Comparison of ENCODE assay signal across 32 cellular contexts in genomic region chr18:26663001-26663400, GRCh38.
"Had no signal": no experiment of that assay in that cellular context is flagged by ENCODE, and none has a peak within 500 bp of the region (broad histone marks: within the 10 kb centered on the region; RNA-seq: fewer than 3 reads in every experiment).

No MANE protein-coding gene starts in this region.

- H3K4me1 ChIP-seq: breast epithelium had no signal

- H3K4me3 ChIP-seq: adrenal gland, body of pancreas, breast epithelium had no signal

- DNase-seq: activated B cell treated with CpG ODN at 0.5 μM for 24 hours; activated CD4-positive, alpha-beta memory T cell treated with anti-CD3 and anti-CD28 coated beads for 36 hours; activated CD4-positive, alpha-beta T cell treated with anti-CD3 and anti-CD28 coated beads for 4 hours; activated CD4-positive, alpha-beta T cell treated with anti-CD3 and anti-CD28 coated beads, Interleukin-2, amount 10 ng/mL, durations not matched to agents 24 days and 14 days; activated CD4-positive, alpha-beta T cell treated with anti-CD3 and anti-CD28 coated beads, Interleukin-2, amount 50 U/mL, for 1 hour; activated CD4-positive, alpha-beta T cell treated with anti-CD3 and anti-CD28 coated beads, Interleukin-2, amount 50 U/mL, for 4 hours; activated CD4-positive, CD25-positive, alpha-beta regulatory T cell treated with anti-CD3 and anti-CD28 coated beads, Interleukin-2, amount 50 U/mL, for 72 hours; activated CD8-positive, alpha-beta memory T cell treated with anti-CD3 and anti-CD28 coated beads, Interleukin-2, amount 50 U/mL, for 4 hours; activated CD8-positive, alpha-beta T cell treated with anti-CD3 and anti-CD28 coated beads for 36 hours; activated effector memory CD4-positive, alpha-beta T cell treated with anti-CD3 and anti-CD28 coated beads, Interleukin-2, amount 50 U/mL, for 16 hours; activated gamma-delta T cell treated with Interleukin-2 at 50 U/mL for 16 hours; activated naive CD4-positive, alpha-beta T cell; activated naive CD4-positive, alpha-beta T cell treated with anti-CD3 and anti-CD28 coated beads for 36 hours; activated naive CD4-positive, alpha-beta T cell treated with anti-CD3 and anti-CD28 coated beads, Interleukin-2, amount 50 U/mL, for 16 hours; activated naive CD8-positive, alpha-beta T cell treated with anti-CD3 and anti-CD28 coated beads for 36 hours; activated T-cell treated with anti-CD3 and anti-CD28 coated beads for 4 hours; activated T-cell treated with anti-CD3 and anti-CD28 coated beads, Interleukin-2, amount 50 U/mL, for 1 hour; activated T-cell treated with anti-CD3 and anti-CD28 coated beads, Interleukin-2, amount 50 U/mL, for 4 hours; activated T-cell treated with anti-CD3 and anti-CD28 coated beads, Interleukin-2, amount 50 U/mL, for 72 hours; adrenal gland; amniotic stem cell; aorta; body of pancreas; brain microvascular endothelial cell; central memory CD4-positive, alpha-beta T cell; T-helper 1 cell; T-helper 2 cell; T-helper 9 cell had no signal

- H3K27ac ChIP-seq: adrenal gland, body of pancreas, brain microvascular endothelial cell, breast epithelium had no signal

- H3K36me3 ChIP-seq: adrenal gland, brain microvascular endothelial cell, breast epithelium had no signal

- ATAC-seq: activated CD8-positive, alpha-beta T cell treated with anti-CD3 and anti-CD28 coated beads for 36 hours; activated naive CD4-positive, alpha-beta T cell treated with anti-CD3 and anti-CD28 coated beads, Interleukin-2, amount 50 U/mL, for 72 hours; activated T-cell treated with anti-CD3 and anti-CD28 coated beads, Interleukin-2, amount 50 U/mL, for 4 hours; activated T-cell treated with anti-CD3 and anti-CD28 coated beads, Interleukin-2, amount 50 U/mL, for 72 hours; activated T-helper 17 cell treated with anti-CD3 and anti-CD28 coated beads, Interleukin-2, amount 50 U/mL, for 72 hours; body of pancreas had no signal

- H3K27me3 ChIP-seq: adrenal gland, body of pancreas, breast epithelium had no signal

- FAIRE-seq: astrocyte had no signal

- H3K9me3 ChIP-seq: adrenal gland, body of pancreas, breast epithelium had no signal
